ENCODE assay signal across 9 cellular contexts in the genomic region with DNA sequence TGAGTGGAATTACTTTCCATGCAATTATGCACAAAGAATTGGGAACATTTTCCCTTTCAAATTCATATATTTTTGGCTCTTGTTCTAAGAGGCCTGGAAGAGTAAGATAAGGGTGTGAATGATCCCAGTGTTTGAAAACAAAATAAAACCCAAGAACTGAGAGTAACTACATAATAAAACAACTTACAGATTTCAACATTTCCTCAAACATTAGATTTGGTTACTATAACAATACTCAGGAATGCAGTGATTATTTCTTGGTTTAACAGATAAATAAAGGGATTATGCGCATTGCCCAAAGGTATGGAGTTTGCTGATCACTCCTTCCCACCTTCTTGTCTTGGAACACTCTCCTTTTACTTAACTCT.
DNase-seq lines count a peak whose midpoint lies in the region; ATAC-seq and TF ChIP-seq lines count a peak whose summit lies in the region.
"Had no signal": no experiment of that assay in that cellular context is flagged by ENCODE, and none has a peak within 500 bp of the region (broad histone marks: within the 10 kb centered on the region; RNA-seq: fewer than 3 reads in every experiment).

No MANE protein-coding gene starts in this region.

- DNase-seq in activated naive CD8-positive, alpha-beta T cell treated with anti-CD3 and anti-CD28 coated beads, Interleukin-2, amount 50 U/mL, for 24 hours, result no peak
- peak; percentile 15 to 70 for DNase-seq in dermis microvascular lymphatic vessel endothelial cell (ENCODE audit: low read depth in 2 of 2)
- no peak for DNase-seq in upper lobe of right lung
- DNase-seq in naive thymus-derived CD8-positive, alpha-beta T cell, result no peak
- no peak for DNase-seq in activated CD4-positive, alpha-beta T cell treated with anti-CD3 and anti-CD28 coated beads for 1 hour

- H3K27ac Mint-ChIP-seq in activated naive CD8-positive, alpha-beta T cell, result peak overlapping the region; percentile 91
- H3K27ac Mint-ChIP-seq in activated naive CD8-positive, alpha-beta T cell treated with anti-CD3 and anti-CD28 coated beads, Interleukin-2, amount 50 U/mL, for 24 hours, result no peak overlapping the region
- H3K27ac Mint-ChIP-seq in naive thymus-derived CD8-positive, alpha-beta T cell, result peak overlapping the region in 1 of 10 donors; percentile 0

- H3K27ac ChIP-seq in mucosa of rectum (ENCODE audit: low read depth in 2 of 2, low read length in 2 of 2) (peak overlapping the region; percentile 67 to 77), upper lobe of right lung (peak overlapping the region; percentile 84)

- no peaks in the 10 kb centered on the region for H3K27me3 ChIP-seq in mucosa of rectum (ENCODE audit: control insufficient read depth in 2 of 2, insufficient read depth in 2 of 2, low read length in 2 of 2)
- no peaks in the 10 kb centered on the region for H3K27me3 ChIP-seq in upper lobe of right lung

- no peak for ATAC-seq in activated naive CD8-positive, alpha-beta T cell treated with anti-CD3 and anti-CD28 coated beads, Interleukin-2, amount 50 U/mL, for 24 hours
- ATAC-seq in upper lobe of right lung (no peak), HG02588 (IDR thresholded peaks at IDR 0.05; ENCODE audit: unreplicated experiment) (no peak)
- no peak for ATAC-seq in naive thymus-derived CD8-positive, alpha-beta T cell

- H3K4me1 ChIP-seq in mucosa of rectum (ENCODE audit: control insufficient read depth in 2 of 2, insufficient read depth in 2 of 2, low read length in 2 of 2) (peaks cover 2 to 3% of the 10 kb centered on the region in 2 donors), upper lobe of right lung (peaks cover 14% of the 10 kb centered on the region)

- peaks cover 4 to 7% of the 10 kb centered on the region in 2 donors for H3K36me3 ChIP-seq in mucosa of rectum (ENCODE audit: control insufficient read depth in 2 of 2, insufficient read depth in 2 of 2, low read length in 2 of 2)
- peaks cover 16% of the 10 kb centered on the region for H3K36me3 ChIP-seq in upper lobe of right lung

- TF ChIP-seq CTCF in upper lobe of right lung (IDR thresholded peaks at IDR 0.05), result no peak

- no peak overlapping the region for H3K4me3 Mint-ChIP-seq in activated naive CD8-positive, alpha-beta T cell
- H3K4me3 Mint-ChIP-seq in activated naive CD8-positive, alpha-beta T cell treated with anti-CD3 and anti-CD28 coated beads, Interleukin-2, amount 50 U/mL, for 24 hours, result no peak overlapping the region
- H3K4me3 Mint-ChIP-seq in naive thymus-derived CD8-positive, alpha-beta T cell, result no peak overlapping the region

- H3K9ac ChIP-seq in mucosa of rectum (ENCODE audit: low read depth in 1 of 2, low read length in 2 of 2), result no peak overlapping the region

- H3K9me3 Mint-ChIP-seq in activated naive CD8-positive, alpha-beta T cell (ENCODE audit: low read depth), result no peaks in the 10 kb centered on the region
- H3K9me3 Mint-ChIP-seq in activated naive CD8-positive, alpha-beta T cell treated with anti-CD3 and anti-CD28 coated beads, Interleukin-2, amount 50 U/mL, for 24 hours, result no peaks in the 10 kb centered on the region
- H3K9me3 Mint-ChIP-seq in naive thymus-derived CD8-positive, alpha-beta T cell, result no peaks in the 10 kb centered on the region

- H3K36me3 Mint-ChIP-seq in activated naive CD8-positive, alpha-beta T cell, result peaks cover 33% of the 10 kb centered on the region
- peaks cover 44% of the 10 kb centered on the region for H3K36me3 Mint-ChIP-seq in activated naive CD8-positive, alpha-beta T cell treated with anti-CD3 and anti-CD28 coated beads, Interleukin-2, amount 50 U/mL, for 24 hours (ENCODE audit: low read depth)
- peaks cover 0 to 34% (median 15%) of the 10 kb centered on the region in 3 donors for H3K36me3 Mint-ChIP-seq in naive thymus-derived CD8-positive, alpha-beta T cell

- intact Hi-C loops in upper lobe of right lung (cut with DNase I), result no loop called here

- POLR2A ChIA-PET in naive thymus-derived CD8-positive, alpha-beta T cell (lab: Charles Lee), result no interaction called here

- peaks cover 36% of the 10 kb centered on the region for H3K4me1 Mint-ChIP-seq in activated naive CD8-positive, alpha-beta T cell (ENCODE audit: low read depth)
- peaks cover 36% of the 10 kb centered on the region for H3K4me1 Mint-ChIP-seq in activated naive CD8-positive, alpha-beta T cell treated with anti-CD3 and anti-CD28 coated beads, Interleukin-2, amount 50 U/mL, for 24 hours
- peaks cover 0 to 10% (median 4%) of the 10 kb centered on the region in 4 donors for H3K4me1 Mint-ChIP-seq in naive thymus-derived CD8-positive, alpha-beta T cell

- H3K9me3 ChIP-seq in mucosa of rectum (ENCODE audit: control insufficient read depth in 2 of 2, low read length in 2 of 2) (no peaks in the 10 kb centered on the region), upper lobe of right lung (no peaks in the 10 kb centered on the region)

- H3K27me3 Mint-ChIP-seq in activated naive CD8-positive, alpha-beta T cell, result no peaks in the 10 kb centered on the region
- no peaks in the 10 kb centered on the region for H3K27me3 Mint-ChIP-seq in activated naive CD8-positive, alpha-beta T cell treated with anti-CD3 and anti-CD28 coated beads, Interleukin-2, amount 50 U/mL, for 24 hours
- no peaks in the 10 kb centered on the region for H3K27me3 Mint-ChIP-seq in naive thymus-derived CD8-positive, alpha-beta T cell

- H3K4me3 ChIP-seq in mucosa of rectum (ENCODE audit: low read length in 2 of 2), result no peak overlapping the region
- H3K4me3 ChIP-seq in upper lobe of right lung, result no peak overlapping the region
- H3K4me3 ChIP-seq: lung had no signal

Comparison
In these comparisons a context has a peak if more than half of its experiments do, and no peak if none do; other contexts are left out.
1. DNase-seq: peak in dermis microvascular lymphatic vessel endothelial cell (2 of 2); none in activated naive CD8-positive, alpha-beta T cell treated with anti-CD3 and anti-CD28 coated beads, Interleukin-2, amount 50 U/mL, for 24 hours (single experiment), upper lobe of right lung (single experiment), naive thymus-derived CD8-positive, alpha-beta T cell (0 of 10) and activated CD4-positive, alpha-beta T cell treated with anti-CD3 and anti-CD28 coated beads for 1 hour (single experiment).